Comparison of ENCODE assay signal across 1 cellular context in genomic region chr2:128381001-128381938, GRCh38.
TF ChIP-seq lines count a peak whose summit lies in the region.

No MANE protein-coding gene starts in this region.

TF ChIP-seq in HepG2, 621 proteins besides CTCF, POLR2A, EP300 and RAD21 (continued from another document and continues in another):
- TF ChIP-seq KIAA2018 (CRISPR knock-in tag; IDR thresholded peaks at IDR 0.05; ENCODE audit: borderline replicate concordance) (no peak), ZNF574 (CRISPR knock-in tag; IDR thresholded peaks at IDR 0.05) (peak; percentile 55; the same call in 1 of the 2 replicates), ZFP36L1 (CRISPR knock-in tag; IDR thresholded peaks at IDR 0.05) (no peak), ELF3 (CRISPR knock-in tag; IDR thresholded peaks at IDR 0.05) (peak; percentile 89), ZNF205 (CRISPR knock-in tag; IDR thresholded peaks at IDR 0.05) (no peak), ZNF564 (CRISPR knock-in tag; IDR thresholded peaks at IDR 0.05) (0 out of 2 replicates have a peak, but pooled peaks have one; percentile 14), ZNF839 (CRISPR knock-in tag; IDR thresholded peaks at IDR 0.05; ENCODE audit: borderline replicate concordance) (no peak), NFIC (IDR thresholded peaks at IDR 0.05; ENCODE audit: low read length) (no peak), ZBTB33 (CRISPR knock-in tag; IDR thresholded peaks at IDR 0.05) (no peak), ZBTB1 (CRISPR knock-in tag; IDR thresholded peaks at IDR 0.05; ENCODE audit: borderline replicate concordance) (no peak), ZFYVE20 (CRISPR knock-in tag; IDR thresholded peaks at IDR 0.05; ENCODE audit: borderline replicate concordance, low read depth) (no peak), NFE2L1 (CRISPR knock-in tag; IDR thresholded peaks at IDR 0.05; ENCODE audit: borderline replicate concordance) (no peak), CREB1 (IDR thresholded peaks at IDR 0.05) (no peak), CREB1 (CRISPR knock-in tag; IDR thresholded peaks at IDR 0.05) (no peak), ZNF335 (CRISPR knock-in tag; IDR thresholded peaks at IDR 0.05) (no peak), ZNF878 (CRISPR knock-in tag; IDR thresholded peaks at IDR 0.05) (no peak), SNAPC5 (CRISPR knock-in tag; IDR thresholded peaks at IDR 0.05; ENCODE audit: borderline replicate concordance) (no peak), ZNF569 (CRISPR knock-in tag; IDR thresholded peaks at IDR 0.05; ENCODE audit: borderline replicate concordance) (no peak), TSC22D2 (CRISPR knock-in tag; IDR thresholded peaks at IDR 0.05; ENCODE audit: borderline replicate concordance) (no peak), CERS6 (CRISPR knock-in tag; IDR thresholded peaks at IDR 0.05) (no peak), U2AF2 (IDR thresholded peaks at IDR 0.05; ENCODE audit: low read depth, low read length) (no peak), ZFAT (CRISPR knock-in tag; conservative IDR thresholded peaks at IDR 0.05) (no peak), YEATS4 (CRISPR knock-in tag; IDR thresholded peaks at IDR 0.05; ENCODE audit: borderline replicate concordance) (peak; percentile 59; the same call in 1 of the 2 replicates), NR2F1 (CRISPR knock-in tag; IDR thresholded peaks at IDR 0.05) (peak in 1 of 2 experiments; percentile 71; a peak in 1 of 4 replicates), TCF7L2 (IDR thresholded peaks at IDR 0.05; ENCODE audit: low read depth, low read length) (no peak), PPARG (CRISPR knock-in tag; conservative IDR thresholded peaks at IDR 0.05) (no peak; the same call in 1 of the 2 replicates), CREB3 (CRISPR knock-in tag; IDR thresholded peaks at IDR 0.05) (no peak), KLF6 (CRISPR knock-in tag; IDR thresholded peaks at IDR 0.05) (no peak), TOE1 (CRISPR knock-in tag; IDR thresholded peaks at IDR 0.05) (no peak), ZEB1 (IDR thresholded peaks at IDR 0.05; ENCODE audit: insufficient replicate concordance, low read depth) (no peak), SRF (IDR thresholded peaks at IDR 0.05; ENCODE audit: low read depth, low read length) (no peak), ZFP36 (IDR thresholded peaks at IDR 0.05; ENCODE audit: borderline replicate concordance, low read depth, low read length, partially characterized antibody) (no peak), ZNF30 (CRISPR knock-in tag; IDR thresholded peaks at IDR 0.05) (no peak), ZKSCAN5 (CRISPR knock-in tag; IDR thresholded peaks at IDR 0.05) (no peak), MED8 (CRISPR knock-in tag; IDR thresholded peaks at IDR 0.05; ENCODE audit: insufficient replicate concordance) (no peak), BATF2 (CRISPR knock-in tag; IDR thresholded peaks at IDR 0.05) (no peak), CSRNP2 (CRISPR knock-in tag; conservative IDR thresholded peaks at IDR 0.05; ENCODE audit: low read depth) (no peak), ZNF652 (CRISPR knock-in tag; IDR thresholded peaks at IDR 0.05; ENCODE audit: borderline replicate concordance, low read depth) (no peak), MEIS2 (CRISPR knock-in tag; IDR thresholded peaks at IDR 0.05) (0 out of 2 replicates have a peak, but pooled peaks have one; percentile 67), XBP1 (CRISPR knock-in tag; IDR thresholded peaks at IDR 0.05) (no peak), SKI (IDR thresholded peaks at IDR 0.05; ENCODE audit: partially characterized antibody) (no peak), ZNF724P (CRISPR knock-in tag; IDR thresholded peaks at IDR 0.05; ENCODE audit: borderline replicate concordance) (no peak), ZNF782 (CRISPR knock-in tag; IDR thresholded peaks at IDR 0.05; ENCODE audit: borderline replicate concordance) (0 out of 2 replicates have a peak, but pooled peaks have one; percentile 49), STAT5B (CRISPR knock-in tag; IDR thresholded peaks at IDR 0.05) (no peak), MTF2 (CRISPR knock-in tag; IDR thresholded peaks at IDR 0.05; ENCODE audit: borderline replicate concordance) (no peak), ZNF468 (CRISPR knock-in tag; IDR thresholded peaks at IDR 0.05) (no peak), ZNF280B (CRISPR knock-in tag; IDR thresholded peaks at IDR 0.05; ENCODE audit: borderline replicate concordance) (no peak), ZNF451 (CRISPR knock-in tag; IDR thresholded peaks at IDR 0.05) (no peak), ZNF557 (CRISPR knock-in tag; IDR thresholded peaks at IDR 0.05) (no peak), CREBL2 (CRISPR knock-in tag; IDR thresholded peaks at IDR 0.05; ENCODE audit: borderline replicate concordance) (no peak), SRSF4 (IDR thresholded peaks at IDR 0.05; ENCODE audit: low read depth, low read length, poor library complexity, severe bottlenecking) (no peak)
